Comparison of ENCODE assay signal across 12 cellular contexts in genomic region chr16:9095998-9096397, GRCh38. TPM values are rescaled to one million over a fixed set of nuclear protein-coding genes. Genes with fewer than 3 reads are reported as not detected.
DNase-seq lines count a peak whose midpoint lies in the region; ATAC-seq and TF ChIP-seq lines count a peak whose summit lies in the region.
"Had no signal": no experiment of that assay in that cellular context is flagged by ENCODE, and none has a peak within 500 bp of the region (broad histone marks: within the 10 kb centered on the region; RNA-seq: fewer than 3 reads in every experiment).

No MANE protein-coding gene starts in this region.

- peaks cover 21 to 77% (median 35%) of the 10 kb centered on the region in 3 donors for H3K36me3 Mint-ChIP-seq in CD8-positive, alpha-beta memory T cell

- intact Hi-C loops in adrenal gland (cut with DNase I), result no loop called here

- H3K4me3 Mint-ChIP-seq in CD8-positive, alpha-beta memory T cell, result peak overlapping the region; percentile 63 to 95 (median 69)

- peak overlapping the region in 7 of 8 donors; percentile 21 to 77 (median 69) for H3K27ac Mint-ChIP-seq in CD8-positive, alpha-beta memory T cell

- H3K9me2 ChIP-seq in MM.1S (replicated peaks; ENCODE audit: insufficient read depth, low read length) (no peaks in the 10 kb centered on the region), neural cell (ENCODE audit: insufficient read depth, low read length) (no peaks in the 10 kb centered on the region)

- H3K4me1 ChIP-seq in CD8-positive, alpha-beta memory T cell (ENCODE audit: insufficient read depth, low read length), result peaks cover 73% of the 10 kb centered on the region
- H3K4me1 ChIP-seq in MM.1S (ENCODE audit: low read length) (peaks cover 38% of the 10 kb centered on the region), adrenal gland (replicated peaks in 1 of 2) (peaks cover 55 to 79% of the 10 kb centered on the region in 2 donors)

- H3K9me3 ChIP-seq in CD8-positive, alpha-beta memory T cell (ENCODE audit: low read length), result no peaks in the 10 kb centered on the region
- H3K9me3 ChIP-seq in MM.1S (replicated peaks; ENCODE audit: insufficient read depth, low read length), result no peaks in the 10 kb centered on the region
- no peaks in the 10 kb centered on the region for H3K9me3 ChIP-seq in neural cell (ENCODE audit: low read length)
- no peaks in the 10 kb centered on the region for H3K9me3 ChIP-seq in adrenal gland (replicated peaks in 1 of 3)

- no peak for TF ChIP-seq EP300 in neural cell (conservative IDR thresholded peaks at IDR 0.05; ENCODE audit: poor library complexity, severe bottlenecking)

- H3K4me3 ChIP-seq in CD8-positive, alpha-beta memory T cell (ENCODE audit: low read length), result no peak overlapping the region
- no peak overlapping the region for H3K4me3 ChIP-seq in MM.1S (ENCODE audit: low read length)
- peak overlapping the region; percentile 12 for H3K4me3 ChIP-seq in choroid plexus epithelial cell (ENCODE audit: low read depth, low read length)
- H3K4me3 ChIP-seq in neural cell (ENCODE audit: low read length), result peak overlapping the region; percentile 96
- peak overlapping the region in 1 of 4 donors; percentile 80 for H3K4me3 ChIP-seq in adrenal gland

- POLR2A ChIA-PET in CD8-positive, alpha-beta memory T cell (lab: Charles Lee), result no interaction called here

- no peak for TF ChIP-seq POLR2A in adrenal gland (IDR thresholded peaks at IDR 0.05)

- H4K20me1 ChIP-seq in MM.1S (ENCODE audit: insufficient read depth, low read length), result peaks cover 65% of the 10 kb centered on the region
- peaks cover 66% of the 10 kb centered on the region for H4K20me1 ChIP-seq in neural cell (ENCODE audit: insufficient read depth)

- H3K79me2 ChIP-seq in MM.1S (ENCODE audit: low read length), result peaks cover 95% of the 10 kb centered on the region
- H3K79me2 ChIP-seq in neural cell (replicated peaks; ENCODE audit: insufficient read depth, low read length), result peaks cover 93% of the 10 kb centered on the region

- peaks cover 0 to 5% of the 10 kb centered on the region in 2 donors for H3K27me3 Mint-ChIP-seq in CD8-positive, alpha-beta memory T cell

- no peaks in the 10 kb centered on the region for H3K27me3 ChIP-seq in CD8-positive, alpha-beta memory T cell (ENCODE audit: insufficient read depth, low read length, poor library complexity, severe bottlenecking)
- H3K27me3 ChIP-seq in MM.1S (replicated peaks; ENCODE audit: insufficient read depth, low read length) (no peaks in the 10 kb centered on the region), neural cell (ENCODE audit: insufficient read depth, low read depth, low read length) (no peaks in the 10 kb centered on the region), adrenal gland (no peaks in the 10 kb centered on the region)

- H3K4me2 ChIP-seq in MM.1S (ENCODE audit: low read depth, low read length) (peak overlapping the region; percentile 96; the same call in 1 of the 2 replicates), neural cell (ENCODE audit: low read length) (peak overlapping the region; percentile 97)

- no peak for TF ChIP-seq CTCF in MM.1S (IDR thresholded peaks at IDR 0.05; ENCODE audit: low read length)
- TF ChIP-seq CTCF in choroid plexus epithelial cell (conservative IDR thresholded peaks at IDR 0.05; ENCODE audit: low read depth, low read length), result no peak
- TF ChIP-seq CTCF in neural cell (IDR thresholded peaks at IDR 0.05; ENCODE audit: poor library complexity, severe bottlenecking), result no peak
- TF ChIP-seq CTCF in adrenal gland (IDR thresholded peaks at IDR 0.05), result no peak

- H2AFZ ChIP-seq in MM.1S (ENCODE audit: low read length) (no peak overlapping the region), neural cell (ENCODE audit: low read depth, low read length) (no peak overlapping the region)

- H3K36me3 ChIP-seq in CD8-positive, alpha-beta memory T cell (ENCODE audit: insufficient read depth, low read length), result peaks cover 18% of the 10 kb centered on the region
- H3K36me3 ChIP-seq in MM.1S (replicated peaks; ENCODE audit: insufficient read depth, low read length), result peaks cover 10% of the 10 kb centered on the region; the same call in 1 of the 2 replicates
- H3K36me3 ChIP-seq in neural cell (ENCODE audit: insufficient read depth, low read length), result peaks cover 7% of the 10 kb centered on the region
- H3K36me3 ChIP-seq in adrenal gland (replicated peaks in 1 of 2), result peaks cover 0 to 25% of the 10 kb centered on the region in 2 donors

- CTCF ChIA-PET in CD8-positive, alpha-beta memory T cell (lab: Charles Lee), result interaction anchor here (1.4 to 3.6 kb wide), 2 partner anchors 44 to 52 kb away, joined by 3 to 14 read pairs; no protein-coding TSS in a partner anchor

- DNase-seq in CD8-positive, alpha-beta memory T cell, result no peak
- DNase-seq in MM.1S, result no peak
- DNase-seq in choroid plexus epithelial cell (ENCODE audit: low read depth), result no peak
- no peak for DNase-seq in adrenal gland
- DNase-seq in NCI-H1092 (lab: John Stamatoyannopoulos, UW), result no peak
- no peak for DNase-seq in AML-193 (lab: John Stamatoyannopoulos, UW)
- DNase-seq: activated CD8-positive, alpha-beta memory T cell treated with anti-CD3 and anti-CD28 coated beads for 24 hours; cortex of kidney; HCEC 1CT; NCI-H1694 had no signal

- H3F3A ChIP-seq in MM.1S (ENCODE audit: insufficient read depth, low read length) (peaks cover 23% of the 10 kb centered on the region), neural cell (ENCODE audit: insufficient read depth, low read length, poor library complexity, severe bottlenecking) (no peaks in the 10 kb centered on the region)

- H3K4me1 Mint-ChIP-seq in CD8-positive, alpha-beta memory T cell, result peaks cover 75 to 81% (median 76%) of the 10 kb centered on the region in 3 donors

- TF ChIP-seq RAD21 in neural cell (conservative IDR thresholded peaks at IDR 0.05), result no peak

- H3K9ac ChIP-seq in MM.1S (ENCODE audit: low read length) (no peak overlapping the region), neural cell (ENCODE audit: low read length) (no peak overlapping the region)

- peaks cover 0 to 2% (median 0%) of the 10 kb centered on the region in 5 donors for H3K9me3 Mint-ChIP-seq in CD8-positive, alpha-beta memory T cell

- no peak for ATAC-seq in GM19452 (IDR thresholded peaks at IDR 0.05; ENCODE audit: unreplicated experiment)

- H3K27ac ChIP-seq in CD8-positive, alpha-beta memory T cell (ENCODE audit: low read depth, low read length), result no peak overlapping the region
- H3K27ac ChIP-seq in MM.1S (ENCODE audit: low read length) (no peak overlapping the region), neural cell (ENCODE audit: low read length) (no peak overlapping the region), adrenal gland (peak overlapping the region in 1 of 5 donors; percentile 23)

TF ChIP-seq in neural cell, 6 proteins besides CTCF, POLR2A, EP300 and RAD21:
- TF ChIP-seq MXI1 (conservative IDR thresholded peaks at IDR 0.05; ENCODE audit: poor library complexity, severe bottlenecking) (no peak), TAF1 (IDR thresholded peaks at IDR 0.05; ENCODE audit: low read depth) (no peak), EZH2 (IDR thresholded peaks at IDR 0.05; ENCODE audit: borderline replicate concordance, insufficient read depth, low read length, poor library complexity, severe bottlenecking) (no peak), POLR2AphosphoS5 (IDR thresholded peaks at IDR 0.05) (no peak), SMC3 (conservative IDR thresholded peaks at IDR 0.05; ENCODE audit: poor library complexity) (no peak), REST (IDR thresholded peaks at IDR 0.05; ENCODE audit: borderline replicate concordance) (no peak)
TF ChIP-seq in neural cell: peak in this region for 0.

RNA-seq across cellular contexts. Expression of gene HAPSTR1, which starts 4.6 kb away (rescaled TPM):
- total RNA-seq in CD8-positive, alpha-beta memory T cell, result 10 to 100 TPM; 60.4 to 61.2 TPM
- 21.3 TPM for polyA plus RNA-seq in CD8-positive, alpha-beta memory T cell
- polyA plus RNA-seq in neural cell (55.2 and 60.7 TPM in 2 replicates), adrenal gland (10 to 100 TPM in 1 of 3 donors, 1 to 10 TPM in 2; 5.8 to 36.8 (median 9.4) TPM)
- 171 and 183 TPM in 2 replicates for polyA minus RNA-seq in neural cell
- 10 to 100 TPM; 37.4 to 93.2 (median 69.3) TPM for total RNA-seq in adrenal gland

Comparison
In these comparisons a context has a peak if more than half of its experiments do, and no peak if none do; other contexts are left out.
1. H3K4me3 ChIP-seq: peak in choroid plexus epithelial cell (single experiment) and neural cell (single experiment); none in CD8-positive, alpha-beta memory T cell (single experiment) and MM.1S (single experiment).